In genomic region chr1:119204940-119205339, GRCh38 we compare ENCODE assay signal across 1 cellular context.
TF ChIP-seq lines count a peak whose summit lies in the region.

No MANE protein-coding gene starts in this region.

TF ChIP-seq in K562, 482 proteins besides CTCF, POLR2A, EP300 and RAD21 (continued from another document):
- TF ChIP-seq MYC (IDR thresholded peaks at IDR 0.05; ENCODE audit: low read depth, low read length) (peak; percentile 45; the same call in 1 of the 2 replicates), MYC (CRISPR knock-in tag; IDR thresholded peaks at IDR 0.05; ENCODE audit: borderline replicate concordance, low read depth) (no peak), ZNF699 (CRISPR knock-in tag; IDR thresholded peaks at IDR 0.05; ENCODE audit: insufficient replicate concordance) (no peak), SIX5 (IDR thresholded peaks at IDR 0.05; ENCODE audit: borderline replicate concordance in 1 of 2, insufficient read depth in 1 of 2, low read depth in 1 of 2, low read length in 2 of 2) (no peak), C11orf30 (IDR thresholded peaks at IDR 0.05; ENCODE audit: low read depth) (no peak), ZNF764 (CRISPR knock-in tag; IDR thresholded peaks at IDR 0.05; ENCODE audit: low read depth) (no peak), POLR3G (IDR thresholded peaks at IDR 0.05; ENCODE audit: extremely low read depth, insufficient read length, insufficient replicate concordance) (no peak), ZBED1 (IDR thresholded peaks at IDR 0.05) (no peak), RUNX1 (IDR thresholded peaks at IDR 0.05; ENCODE audit: low read depth) (no peak), HNRNPUL1 (IDR thresholded peaks at IDR 0.05; ENCODE audit: low read length) (no peak), ZNF3 (CRISPR knock-in tag; IDR thresholded peaks at IDR 0.05) (no peak), GTF3C2 (IDR thresholded peaks at IDR 0.05; ENCODE audit: borderline replicate concordance, extremely low read depth, insufficient read length) (no peak), TAL1 (IDR thresholded peaks at IDR 0.05) (peak; percentile 26; the same call in 1 of the 2 replicates), JUN (IDR thresholded peaks at IDR 0.05; ENCODE audit: borderline replicate concordance, low read depth, low read length) (no peak), JUN (CRISPR knock-in tag; IDR thresholded peaks at IDR 0.05; ENCODE audit: borderline replicate concordance) (no peak), ATF2 (CRISPR knock-in tag; IDR thresholded peaks at IDR 0.05) (no peak), NR2C1 (IDR thresholded peaks at IDR 0.05) (0 out of 2 replicates have a peak, but pooled peaks have one; percentile 43), NR2C1 (tag; IDR thresholded peaks at IDR 0.05) (no peak), DDX20 (tag; IDR thresholded peaks at IDR 0.05; ENCODE audit: low read depth) (no peak)
- TF ChIP-seq, protein P1, sequence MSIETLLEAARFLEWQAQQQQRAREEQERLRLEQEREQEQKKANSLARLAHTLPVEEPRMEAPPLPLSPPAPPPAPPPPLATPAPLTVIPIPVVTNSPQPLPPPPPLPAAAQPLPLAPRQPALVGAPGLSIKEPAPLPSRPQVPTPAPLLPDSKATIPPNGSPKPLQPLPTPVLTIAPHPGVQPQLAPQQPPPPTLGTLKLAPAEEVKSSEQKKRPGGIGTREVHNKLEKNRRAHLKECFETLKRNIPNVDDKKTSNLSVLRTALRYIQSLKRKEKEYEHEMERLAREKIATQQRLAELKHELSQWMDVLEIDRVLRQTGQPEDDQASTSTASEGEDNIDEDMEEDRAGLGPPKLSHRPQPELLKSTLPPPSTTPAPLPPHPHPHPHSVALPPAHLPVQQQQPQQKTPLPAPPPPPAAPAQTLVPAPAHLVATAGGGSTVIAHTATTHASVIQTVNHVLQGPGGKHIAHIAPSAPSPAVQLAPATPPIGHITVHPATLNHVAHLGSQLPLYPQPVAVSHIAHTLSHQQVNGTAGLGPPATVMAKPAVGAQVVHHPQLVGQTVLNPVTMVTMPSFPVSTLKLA (conservative IDR thresholded peaks at IDR 0.05): peak; percentile 21 to 27; a peak in 1 of 4 replicates
- TF ChIP-seq, protein P2, sequence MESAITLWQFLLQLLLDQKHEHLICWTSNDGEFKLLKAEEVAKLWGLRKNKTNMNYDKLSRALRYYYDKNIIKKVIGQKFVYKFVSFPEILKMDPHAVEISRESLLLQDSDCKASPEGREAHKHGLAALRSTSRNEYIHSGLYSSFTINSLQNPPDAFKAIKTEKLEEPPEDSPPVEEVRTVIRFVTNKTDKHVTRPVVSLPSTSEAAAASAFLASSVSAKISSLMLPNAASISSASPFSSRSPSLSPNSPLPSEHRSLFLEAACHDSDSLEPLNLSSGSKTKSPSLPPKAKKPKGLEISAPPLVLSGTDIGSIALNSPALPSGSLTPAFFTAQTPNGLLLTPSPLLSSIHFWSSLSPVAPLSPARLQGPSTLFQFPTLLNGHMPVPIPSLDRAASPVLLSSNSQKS (CRISPR knock-in tag; IDR thresholded peaks at IDR 0.05): no peak
- TF ChIP-seq, protein P3, sequence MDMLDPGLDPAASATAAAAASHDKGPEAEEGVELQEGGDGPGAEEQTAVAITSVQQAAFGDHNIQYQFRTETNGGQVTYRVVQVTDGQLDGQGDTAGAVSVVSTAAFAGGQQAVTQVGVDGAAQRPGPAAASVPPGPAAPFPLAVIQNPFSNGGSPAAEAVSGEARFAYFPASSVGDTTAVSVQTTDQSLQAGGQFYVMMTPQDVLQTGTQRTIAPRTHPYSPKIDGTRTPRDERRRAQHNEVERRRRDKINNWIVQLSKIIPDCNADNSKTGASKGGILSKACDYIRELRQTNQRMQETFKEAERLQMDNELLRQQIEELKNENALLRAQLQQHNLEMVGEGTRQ (CRISPR knock-in tag; IDR thresholded peaks at IDR 0.05): peak; percentile 27; the same call in 1 of the 2 replicates
